In the genomic region with DNA sequence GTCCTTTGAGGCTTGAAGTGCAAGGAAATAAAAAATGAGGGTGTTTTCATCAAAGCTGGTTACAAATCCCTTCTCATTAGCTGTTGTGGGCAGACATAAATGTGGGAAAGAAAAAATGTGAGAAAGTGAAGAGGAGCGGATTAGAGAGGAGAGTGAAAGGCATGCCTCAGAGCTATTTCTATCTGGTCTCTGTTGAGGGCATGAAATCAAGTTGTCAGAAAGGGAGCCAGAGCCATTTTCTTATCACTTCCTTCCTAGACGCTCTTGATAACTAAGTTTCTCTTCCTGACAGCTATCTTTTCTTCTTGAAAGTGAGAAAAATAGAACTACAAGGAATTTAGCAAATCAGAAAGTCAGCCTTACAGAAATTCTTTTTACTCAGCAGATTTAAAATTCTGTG, we compare ENCODE assay signal across 2 cellular contexts.
TF ChIP-seq lines count a peak whose summit lies in the region.

No MANE protein-coding gene starts in this region.

TF ChIP-seq in WTC11, 78 proteins besides CTCF, POLR2A, EP300 and RAD21 (continued from another document):
- TF ChIP-seq, protein P1, sequence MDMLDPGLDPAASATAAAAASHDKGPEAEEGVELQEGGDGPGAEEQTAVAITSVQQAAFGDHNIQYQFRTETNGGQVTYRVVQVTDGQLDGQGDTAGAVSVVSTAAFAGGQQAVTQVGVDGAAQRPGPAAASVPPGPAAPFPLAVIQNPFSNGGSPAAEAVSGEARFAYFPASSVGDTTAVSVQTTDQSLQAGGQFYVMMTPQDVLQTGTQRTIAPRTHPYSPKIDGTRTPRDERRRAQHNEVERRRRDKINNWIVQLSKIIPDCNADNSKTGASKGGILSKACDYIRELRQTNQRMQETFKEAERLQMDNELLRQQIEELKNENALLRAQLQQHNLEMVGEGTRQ (CRISPR knock-in tag; IDR thresholded peaks at IDR 0.05) = no peak
- no peak for TF ChIP-seq NR1H2 (CRISPR knock-in tag; IDR thresholded peaks at IDR 0.05)
- TF ChIP-seq, protein P2, sequence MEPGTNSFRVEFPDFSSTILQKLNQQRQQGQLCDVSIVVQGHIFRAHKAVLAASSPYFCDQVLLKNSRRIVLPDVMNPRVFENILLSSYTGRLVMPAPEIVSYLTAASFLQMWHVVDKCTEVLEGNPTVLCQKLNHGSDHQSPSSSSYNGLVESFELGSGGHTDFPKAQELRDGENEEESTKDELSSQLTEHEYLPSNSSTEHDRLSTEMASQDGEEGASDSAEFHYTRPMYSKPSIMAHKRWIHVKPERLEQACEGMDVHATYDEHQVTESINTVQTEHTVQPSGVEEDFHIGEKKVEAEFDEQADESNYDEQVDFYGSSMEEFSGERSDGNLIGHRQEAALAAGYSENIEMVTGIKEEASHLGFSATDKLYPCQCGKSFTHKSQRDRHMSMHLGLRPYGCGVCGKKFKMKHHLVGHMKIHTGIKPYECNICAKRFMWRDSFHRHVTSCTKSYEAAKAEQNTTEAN (CRISPR knock-in tag; IDR thresholded peaks at IDR 0.05) = no peak

TF ChIP-seq in SK-N-SH, 30 proteins besides CTCF, POLR2A, EP300 and RAD21 (continued from another document):
- TF ChIP-seq, protein P3, sequence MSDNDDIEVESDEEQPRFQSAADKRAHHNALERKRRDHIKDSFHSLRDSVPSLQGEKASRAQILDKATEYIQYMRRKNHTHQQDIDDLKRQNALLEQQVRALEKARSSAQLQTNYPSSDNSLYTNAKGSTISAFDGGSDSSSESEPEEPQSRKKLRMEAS (IDR thresholded peaks at IDR 0.05; ENCODE audit: low read depth) = no peak
- no peak for TF ChIP-seq JUND (IDR thresholded peaks at IDR 0.05)
- no peak for TF ChIP-seq NFIC (IDR thresholded peaks at IDR 0.05; ENCODE audit: borderline replicate concordance)
- TF ChIP-seq, protein P4, sequence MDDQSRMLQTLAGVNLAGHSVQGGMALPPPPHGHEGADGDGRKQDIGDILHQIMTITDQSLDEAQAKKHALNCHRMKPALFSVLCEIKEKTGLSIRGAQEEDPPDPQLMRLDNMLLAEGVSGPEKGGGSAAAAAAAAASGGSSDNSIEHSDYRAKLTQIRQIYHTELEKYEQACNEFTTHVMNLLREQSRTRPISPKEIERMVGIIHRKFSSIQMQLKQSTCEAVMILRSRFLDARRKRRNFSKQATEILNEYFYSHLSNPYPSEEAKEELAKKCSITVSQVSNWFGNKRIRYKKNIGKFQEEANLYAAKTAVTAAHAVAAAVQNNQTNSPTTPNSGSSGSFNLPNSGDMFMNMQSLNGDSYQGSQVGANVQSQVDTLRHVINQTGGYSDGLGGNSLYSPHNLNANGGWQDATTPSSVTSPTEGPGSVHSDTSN (IDR thresholded peaks at IDR 0.05) = no peak
- TF ChIP-seq, protein P5, sequence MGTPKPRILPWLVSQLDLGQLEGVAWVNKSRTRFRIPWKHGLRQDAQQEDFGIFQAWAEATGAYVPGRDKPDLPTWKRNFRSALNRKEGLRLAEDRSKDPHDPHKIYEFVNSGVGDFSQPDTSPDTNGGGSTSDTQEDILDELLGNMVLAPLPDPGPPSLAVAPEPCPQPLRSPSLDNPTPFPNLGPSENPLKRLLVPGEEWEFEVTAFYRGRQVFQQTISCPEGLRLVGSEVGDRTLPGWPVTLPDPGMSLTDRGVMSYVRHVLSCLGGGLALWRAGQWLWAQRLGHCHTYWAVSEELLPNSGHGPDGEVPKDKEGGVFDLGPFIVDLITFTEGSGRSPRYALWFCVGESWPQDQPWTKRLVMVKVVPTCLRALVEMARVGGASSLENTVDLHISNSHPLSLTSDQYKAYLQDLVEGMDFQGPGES (IDR thresholded peaks at IDR 0.05; ENCODE audit: low read depth, low read length) = no peak
- no peak for TF ChIP-seq SMC3 (IDR thresholded peaks at IDR 0.05; ENCODE audit: low read depth, low read length)
- no peak for TF ChIP-seq GABPA (IDR thresholded peaks at IDR 0.05; ENCODE audit: low read depth)
- TF ChIP-seq MEF2A (IDR thresholded peaks at IDR 0.05; ENCODE audit: borderline replicate concordance, low read depth) = no peak
- no peak for TF ChIP-seq TEAD4 (IDR thresholded peaks at IDR 0.05; ENCODE audit: borderline replicate concordance, insufficient read depth)
